Comparison of ENCODE assay signal across 26 cellular contexts in the genomic region with DNA sequence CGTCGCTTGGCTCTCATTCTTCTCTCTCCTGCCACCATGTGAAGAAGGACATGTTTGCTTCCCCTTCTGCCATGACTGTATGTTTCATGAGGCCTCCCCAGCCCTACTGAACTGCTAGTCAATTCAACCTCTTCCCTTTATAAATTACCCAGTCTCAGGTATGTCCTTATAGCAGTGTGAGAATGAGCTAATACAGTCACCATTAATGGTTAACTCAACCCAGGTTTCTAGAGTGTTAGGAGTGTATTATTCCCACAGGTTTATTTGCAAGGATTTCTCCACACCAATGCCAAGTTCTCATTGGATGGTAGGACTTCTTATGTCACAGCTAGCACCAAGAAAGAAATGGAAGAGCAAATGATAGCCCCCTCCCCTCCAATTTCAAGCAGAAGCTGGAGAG.
"Had no signal": no experiment of that assay in that cellular context is flagged by ENCODE, and none has a peak within 500 bp of the region (broad histone marks: within the 10 kb centered on the region; RNA-seq: fewer than 3 reads in every experiment).

No MANE protein-coding gene starts in this region.

- DNase-seq: activated effector memory CD4-positive, alpha-beta T cell treated with anti-CD3 and anti-CD28 coated beads, Interleukin-2, amount 50 U/mL, for 16 hours; activated effector memory CD4-positive, alpha-beta T cell treated with Interleukin-2 at 50 U/mL for 16 hours; activated gamma-delta T cell; activated gamma-delta T cell treated with Interleukin-2 at 50 U/mL for 16 hours; activated naive CD4-positive, alpha-beta T cell; activated naive CD4-positive, alpha-beta T cell treated with anti-CD3 and anti-CD28 coated beads for 36 hours; activated naive CD4-positive, alpha-beta T cell treated with anti-CD3 and anti-CD28 coated beads, Interleukin-2, amount 10 ng/mL, durations not matched to agents 7 days and 5 days; activated naive CD4-positive, alpha-beta T cell treated with anti-CD3 and anti-CD28 coated beads, Interleukin-2, amount 50 U/mL, for 16 hours; activated naive CD4-positive, alpha-beta T cell treated with Interleukin-2 at 50 U/mL for 16 hours; activated naive CD8-positive, alpha-beta T cell treated with anti-CD3 and anti-CD28 coated beads for 36 hours; activated naive CD8-positive, alpha-beta T cell treated with anti-CD3 and anti-CD28 coated beads, Interleukin-2, amount 10 ng/mL, durations not matched to agents 7 days and 5 days; activated naive CD8-positive, alpha-beta T cell treated with anti-CD3 and anti-CD28 coated beads, Interleukin-2, amount 50 U/mL, for 24 hours; activated T-cell treated with anti-CD3 and anti-CD28 coated beads for 4 hours; activated T-cell treated with anti-CD3 and anti-CD28 coated beads, Interleukin-2, amount 50 U/mL, for 24 hours; activated T-cell treated with anti-CD3 and anti-CD28 coated beads, Interleukin-2, amount 50 U/mL, for 4 hours; activated T-cell treated with anti-CD3 and anti-CD28 coated beads, Interleukin-2, amount 50 U/mL, for 48 hours; activated T-cell treated with anti-CD3 and anti-CD28 coated beads, Interleukin-2, amount 50 U/mL, for 72 hours; adrenal gland; amniotic stem cell; amygdala; anterior cingulate cortex; aorta; body of pancreas; brain microvascular endothelial cell; caudate nucleus; cerebellar nuclear complex had no signal
